17 cellular contexts compared by ENCODE assay signal in the genomic region with DNA sequence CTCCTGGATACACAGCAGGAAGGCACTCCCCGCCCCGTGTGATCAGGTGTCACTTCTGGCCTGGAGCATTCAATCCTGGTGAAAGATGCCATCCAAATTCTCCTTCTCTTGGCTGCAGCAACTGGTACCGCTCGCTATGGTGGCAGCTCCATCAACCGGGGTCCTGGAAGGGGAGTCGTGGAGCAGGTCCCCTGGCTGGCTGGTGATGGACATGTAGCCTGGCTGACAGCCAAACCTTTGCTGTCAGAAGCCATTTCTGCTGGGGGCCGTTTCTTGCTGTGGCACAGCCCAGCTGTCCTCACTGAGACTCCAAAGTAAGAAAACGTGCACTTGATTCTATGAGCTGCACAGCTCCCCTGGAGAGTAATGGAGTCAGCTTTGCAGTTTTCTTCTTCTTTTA. TPM values are rescaled to one million over a fixed set of nuclear protein-coding genes. Genes with fewer than 3 reads are reported as not detected.
"Had no signal": no experiment of that assay in that cellular context is flagged by ENCODE, and none has a peak within 500 bp of the region (broad histone marks: within the 10 kb centered on the region; RNA-seq: fewer than 3 reads in every experiment).

No MANE protein-coding gene starts in this region.

- H3K36me3 ChIP-seq: adrenal gland, lower lobe of right lung, thoracic aorta, upper lobe of left lung, WERI-Rb-1 had no signal

- H3K27ac Mint-ChIP-seq: activated naive CD4-positive, alpha-beta T cell treated with anti-CD3 and anti-CD28 coated beads, Interleukin-2, amount 50 U/mL, for 72 hours; dendritic cell treated with granulocyte-macrophage colony-stimulating factor and Interleukin-4, amounts not matched to agents 40 ng/mL and 50 ng/mL, for 4 days; natural killer cell treated with Interleukin-12 subunit alpha and Interleukin-12 subunit beta and Interleukin-15 and Interleukin-18, amount 100 ng/mL, for 72 hours; stimulated activated naive B cell treated with anti-CD40 and anti-IgM and Interleukin-4, amounts not matched to agents 10 μg/mL and 1 μg/mL and 100 μg/mL, for 72 hours had no signal

- H3K4me1 ChIP-seq: adrenal gland had no signal

- H3K9me3 ChIP-seq: adrenal gland, lower lobe of right lung, thoracic aorta, upper lobe of left lung had no signal

- H3K27ac ChIP-seq: adrenal gland, lower lobe of right lung, thoracic aorta, upper lobe of left lung, WERI-Rb-1 had no signal

- H3K4me3 Mint-ChIP-seq: dendritic cell treated with granulocyte-macrophage colony-stimulating factor and Interleukin-4, amounts not matched to agents 40 ng/mL and 50 ng/mL, for 4 days; natural killer cell treated with Interleukin-12 subunit alpha and Interleukin-12 subunit beta and Interleukin-15 and Interleukin-18, amount 100 ng/mL, for 72 hours; stimulated activated naive B cell treated with anti-CD40 and anti-IgM and Interleukin-4, amounts not matched to agents 10 μg/mL and 1 μg/mL and 100 μg/mL, for 72 hours had no signal

- ATAC-seq: activated naive CD4-positive, alpha-beta T cell treated with anti-CD3 and anti-CD28 coated beads, Interleukin-2, amount 50 U/mL, for 72 hours; natural killer cell treated with Interleukin-12 subunit alpha and Interleukin-12 subunit beta and Interleukin-15 and Interleukin-18, amount 100 ng/mL, for 72 hours; stimulated activated naive B cell treated with anti-CD40 and anti-IgM and Interleukin-4, amounts not matched to agents 10 μg/mL and 1 μg/mL and 100 μg/mL, for 72 hours had no signal

- DNase-seq: activated CD4-positive, alpha-beta T cell treated with anti-CD3 and anti-CD28 coated beads for 1 hour; activated gamma-delta T cell; adrenal gland; cerebellar nuclear complex; effector memory CD4-positive, alpha-beta T cell; foreskin fibroblast; hippocampal formation; lower lobe of right lung; posterior cingulate gyrus; retina; stimulated activated naive B cell treated with anti-CD40 and anti-IgM and Interleukin-4, amounts not matched to agents 10 μg/mL and 1 μg/mL and 100 μg/mL, for 72 hours; upper lobe of left lung; WERI-Rb-1 had no signal

- H3K4me3 ChIP-seq: adrenal gland, lower lobe of right lung, thoracic aorta, upper lobe of left lung had no signal

- H3K9me3 Mint-ChIP-seq: dendritic cell treated with granulocyte-macrophage colony-stimulating factor and Interleukin-4, amounts not matched to agents 40 ng/mL and 50 ng/mL, for 4 days; natural killer cell treated with Interleukin-12 subunit alpha and Interleukin-12 subunit beta and Interleukin-15 and Interleukin-18, amount 100 ng/mL, for 72 hours had no signal

RNA-seq across cellular contexts. Expression of a gene that starts 7.1 kb away (rescaled TPM):
- total RNA-seq: activated naive CD4-positive, alpha-beta T cell treated with anti-CD3 and anti-CD28 coated beads, Interleukin-2, amount 50 U/mL, for 72 hours had no signal
